8 cellular contexts compared by ENCODE assay signal in the genomic region with DNA sequence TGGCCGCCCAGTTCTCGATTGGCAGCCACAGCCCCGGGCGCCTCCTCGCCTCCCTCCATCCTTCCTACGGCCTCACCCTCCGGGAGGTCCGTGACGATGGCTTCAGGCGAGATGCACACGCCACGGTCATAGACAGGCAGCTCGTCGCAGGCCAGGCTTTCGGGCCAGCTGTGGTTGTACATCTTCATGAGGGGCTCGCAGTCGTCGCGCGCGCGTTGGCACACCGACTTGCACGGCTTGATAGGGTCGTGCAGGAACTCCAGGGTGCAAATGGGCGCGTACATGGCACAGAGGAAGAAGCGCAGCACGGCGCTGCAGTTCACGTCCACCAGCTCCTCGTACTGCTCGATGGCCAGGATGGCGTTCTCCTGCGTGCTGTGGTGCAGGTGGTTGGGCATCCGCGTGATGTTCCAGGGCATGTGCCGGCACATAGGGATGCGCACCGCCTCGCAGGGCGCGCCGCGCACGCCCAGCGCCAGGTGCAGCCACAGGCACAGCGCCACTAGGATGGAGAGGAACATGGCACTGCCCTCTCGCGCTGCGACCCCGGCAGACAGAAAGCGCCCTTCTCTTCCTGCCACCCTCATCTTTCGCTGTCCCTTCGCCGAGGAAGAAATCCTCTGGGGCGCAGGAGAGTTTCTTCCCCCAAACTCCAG. TPM values are rescaled to one million over a fixed set of nuclear protein-coding genes. Genes with fewer than 3 reads are reported as not detected.
DNase-seq lines count a peak whose midpoint lies in the region; ATAC-seq and TF ChIP-seq lines count a peak whose summit lies in the region.

No MANE protein-coding gene starts in this region.

- H3K4me1 ChIP-seq in SJCRH30: peaks cover 15% of the 10 kb centered on the region

- H3K27ac Mint-ChIP-seq in stimulated activated memory B cell treated with anti-CD40 and anti-IgM and Interleukin-4, amounts not matched to agents 10 μg/mL and 1 μg/mL and 100 μg/mL, for 72 hours: no peak overlapping the region

- no peak overlapping the region for H3K4me3 Mint-ChIP-seq in stimulated activated memory B cell treated with anti-CD40 and anti-IgM and Interleukin-4, amounts not matched to agents 10 μg/mL and 1 μg/mL and 100 μg/mL, for 72 hours

- H3K4me1 Mint-ChIP-seq in stimulated activated memory B cell treated with anti-CD40 and anti-IgM and Interleukin-4, amounts not matched to agents 10 μg/mL and 1 μg/mL and 100 μg/mL, for 72 hours: peaks cover 29% of the 10 kb centered on the region

- DNase-seq in SJCRH30: peak; percentile 86 to 87
- peak in 1 of 2 donors; percentile 13 for DNase-seq in foreskin fibroblast
- DNase-seq in posterior vena cava (ENCODE audit: low spot score): peak; percentile 83
- no peak for DNase-seq in stimulated activated CD4-positive, alpha-beta T cell treated with anti-CD3 and anti-CD28 coated beads, Interleukin-1b, Interleukin-23, amount 100 ng/mL, for 48 hours
- DNase-seq in stimulated activated CD8-positive, alpha-beta memory T cell treated with anti-CD3 and anti-CD28 coated beads, Interleukin-4, amount 100 ng/mL, for 48 hours: no peak

- H3K9me3 Mint-ChIP-seq in stimulated activated memory B cell treated with anti-CD40 and anti-IgM and Interleukin-4, amounts not matched to agents 10 μg/mL and 1 μg/mL and 100 μg/mL, for 72 hours: no peaks in the 10 kb centered on the region

- no peaks in the 10 kb centered on the region for H3K36me3 ChIP-seq in SJCRH30

- intact Hi-C loops in posterior vena cava (cut with DNase I): loop anchor here (5.0 kb wide), 2 partner anchors 191 to 306 kb away; no protein-coding TSS in a partner anchor

- peak overlapping the region; percentile 77 for H3K27ac ChIP-seq in SJCRH30

- peaks cover 70% of the 10 kb centered on the region for H3K27me3 Mint-ChIP-seq in stimulated activated memory B cell treated with anti-CD40 and anti-IgM and Interleukin-4, amounts not matched to agents 10 μg/mL and 1 μg/mL and 100 μg/mL, for 72 hours

- no peaks in the 10 kb centered on the region for H3K27me3 ChIP-seq in SJCRH30

- ATAC-seq in stimulated activated memory B cell treated with anti-CD40 and anti-IgM and Interleukin-4, amounts not matched to agents 10 μg/mL and 1 μg/mL and 100 μg/mL, for 72 hours: no peak
- ATAC-seq in HG02763 (IDR thresholded peaks at IDR 0.05; ENCODE audit: unreplicated experiment): no peak

- H3K4me3 ChIP-seq in GM12875 (ENCODE audit: low read depth, low read length) (no peak overlapping the region), SJCRH30 (peak overlapping the region; percentile 66), foreskin fibroblast (ENCODE audit: low read depth in 1 of 2, low read length in 2 of 2) (peak overlapping the region; percentile 30 to 44)

- no peaks in the 10 kb centered on the region for H3K9me3 ChIP-seq in SJCRH30 (replicated peaks)

- TF ChIP-seq CTCF in GM12875 (IDR thresholded peaks at IDR 0.05; ENCODE audit: borderline replicate concordance, insufficient read depth, low read depth, low read length) (peak; percentile 6; the same call in 1 of the 2 replicates), foreskin fibroblast (IDR thresholded peaks at IDR 0.05; ENCODE audit: low read depth, low read length) (no peak)

- H3K36me3 Mint-ChIP-seq in stimulated activated memory B cell treated with anti-CD40 and anti-IgM and Interleukin-4, amounts not matched to agents 10 μg/mL and 1 μg/mL and 100 μg/mL, for 72 hours: no peaks in the 10 kb centered on the region

RNA-seq across cellular contexts. Expression of a gene that starts 0.5 kb away (rescaled TPM):
- 4.4 and 5.6 TPM in 2 replicates for total RNA-seq in SJCRH30 (2014; rRNA removed; shearing (Covaris generic))
- total RNA-seq in posterior vena cava: 100 to 1,000 TPM in 1 of 2 donors, 10 to 100 TPM in 1; 56.7 to 197 TPM

RNA-seq across cellular contexts. Expression of a gene that starts 4.3 kb away (rescaled TPM):
- total RNA-seq in SJCRH30 (2014; rRNA removed; shearing (Covaris generic)): 20.2 and 23.3 TPM in 2 replicates
- total RNA-seq in posterior vena cava: 10 to 100 TPM; 31.3 to 42.6 TPM

Comparison
In these comparisons a context has a peak if more than half of its experiments do, and no peak if none do; other contexts are left out.
1. DNase-seq: peak in SJCRH30 (2 of 2) and posterior vena cava (single experiment); none in stimulated activated CD4-positive, alpha-beta T cell treated with anti-CD3 and anti-CD28 coated beads, Interleukin-1b, Interleukin-23, amount 100 ng/mL, for 48 hours (single experiment) and stimulated activated CD8-positive, alpha-beta memory T cell treated with anti-CD3 and anti-CD28 coated beads, Interleukin-4, amount 100 ng/mL, for 48 hours (single experiment).